18 cellular contexts compared by ENCODE assay signal in the genomic region with DNA sequence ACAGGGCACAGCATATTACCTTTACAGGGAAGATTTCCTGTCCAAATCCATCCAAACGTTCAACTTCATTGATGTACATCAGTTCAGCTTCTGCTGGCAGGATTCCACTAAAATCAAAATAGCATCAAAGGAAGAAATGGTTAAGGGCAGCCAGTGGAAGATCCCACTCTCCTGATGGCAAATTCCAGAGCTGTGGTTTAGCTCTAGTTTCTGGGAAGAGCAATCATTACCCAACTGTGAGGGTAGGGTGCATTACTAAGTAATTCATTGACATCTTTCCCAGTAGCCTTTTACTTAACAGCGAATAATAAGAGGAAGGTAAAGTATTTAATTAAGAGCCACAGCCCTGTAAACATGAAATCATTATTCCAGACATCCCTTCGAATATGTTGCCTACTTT.
DNase-seq lines count a peak whose midpoint lies in the region; ATAC-seq and TF ChIP-seq lines count a peak whose summit lies in the region.
"Had no signal": no experiment of that assay in that cellular context is flagged by ENCODE, and none has a peak within 500 bp of the region (broad histone marks: within the 10 kb centered on the region; RNA-seq: fewer than 3 reads in every experiment).

No MANE protein-coding gene starts in this region.

- H3K36me3 Mint-ChIP-seq in nephron (ENCODE audit: low read depth) = peaks cover 61% of the 10 kb centered on the region
- H3K36me3 Mint-ChIP-seq: CD4-positive, CD25-positive, alpha-beta regulatory T cell had no signal

- no peaks in the 10 kb centered on the region for H3K4me1 Mint-ChIP-seq in nephron
- H3K4me1 Mint-ChIP-seq: B cell had no signal

- TF ChIP-seq CTCF in VCaP (conservative IDR thresholded peaks at IDR 0.05) (no peak), fibroblast of villous mesenchyme (IDR thresholded peaks at IDR 0.05; ENCODE audit: insufficient read depth, low read depth, low read length) (no peak), nephron (IDR thresholded peaks at IDR 0.05; ENCODE audit: unreplicated experiment in 3 of 3) (no peak)

- H3K9me3 Mint-ChIP-seq in nephron = no peaks in the 10 kb centered on the region

- H3K27ac ChIP-seq in VCaP = peak overlapping the region; percentile 60
- H3K27ac ChIP-seq: SJSA1 had no signal

- in situ Hi-C loops in ACHN (cut with HindIII; ENCODE audit: low pct_ligation_motif_present, low pct_unique_long_range_greater_than_20kb, low sequenced_read_pairs) = no loop called here

- DNase-seq in GM03348 (ENCODE audit: low spot score) (peak; percentile 43), fibroblast of villous mesenchyme (ENCODE audit: low read depth) (peak; percentile 49), ACHN (no peak)
- DNase-seq: Caco-2; CD4-positive, CD25-positive, alpha-beta regulatory T cell; MV-4-11; NCI-H1417; NCI-H2081; NCI-H748 treated with DMSO at 0.1 percent for 48 hours had no signal

- peak overlapping the region in 2 of 3 experiments; percentile 26 to 31 for H3K27ac Mint-ChIP-seq in nephron
- H3K27ac Mint-ChIP-seq: B cell; CD4-positive, CD25-positive, alpha-beta regulatory T cell had no signal

- H3K4me3 ChIP-seq in fibroblast of villous mesenchyme (ENCODE audit: low read depth, low read length) = no peak overlapping the region
- H3K4me3 ChIP-seq: HAP-1, K562, SJSA1 had no signal

- no peak for ATAC-seq in HG03378 (IDR thresholded peaks at IDR 0.05; ENCODE audit: unreplicated experiment)
- no peak for ATAC-seq in HG03025 (IDR thresholded peaks at IDR 0.05; ENCODE audit: low FRiP score, unreplicated experiment)
- ATAC-seq in GM19328 (IDR thresholded peaks at IDR 0.05; ENCODE audit: unreplicated experiment) = no peak
- ATAC-seq: K562 had no signal

- H3K4me3 Mint-ChIP-seq in nephron = no peak overlapping the region
- H3K4me3 Mint-ChIP-seq: B cell; CD4-positive, CD25-positive, alpha-beta regulatory T cell had no signal

- H3K27me3 Mint-ChIP-seq in nephron (ENCODE audit: low read depth) = no peaks in the 10 kb centered on the region
